Comparison of ENCODE assay signal across 29 cellular contexts in genomic region chr18:25493401-25493800, GRCh38.
"Had no signal": no experiment of that assay in that cellular context is flagged by ENCODE, and none has a peak within 500 bp of the region (broad histone marks: within the 10 kb centered on the region; RNA-seq: fewer than 3 reads in every experiment).

No MANE protein-coding gene starts in this region.

- H3K27ac Mint-ChIP-seq: stimulated activated effector memory CD8-positive, alpha-beta T cell treated with anti-CD3 and anti-CD28 coated beads, Interleukin-12 subunit alpha, Interleukin-12 subunit beta, amount 100 ng/mL, for 72 hours; stimulated activated memory B cell treated with anti-CD40 and anti-IgM and Interleukin-4, amounts not matched to agents 10 μg/mL and 1 μg/mL and 100 μg/mL, for 72 hours; stimulated activated naive B cell treated with anti-CD40 and anti-IgM and Interleukin-4, amounts not matched to agents 10 μg/mL and 1 μg/mL and 100 μg/mL, for 72 hours; stimulated activated naive CD8-positive, alpha-beta T cell treated with anti-CD3 and anti-CD28 coated beads, Interleukin-15, amount 100 ng/mL, for 72 hours; stimulated activated naive CD8-positive, alpha-beta T cell treated with anti-CD3 and anti-CD28 coated beads, Interleukin-15, Interleukin-2, amounts not matched to agents 100 ng/mL and 50 ng/mL, for 24 hours; type B pancreatic cell had no signal

- H3K9me3 ChIP-seq: suprapubic skin, testis, thoracic aorta, thyroid gland, upper lobe of left lung, upper lobe of right lung, uterus, vagina had no signal

- H3K27me3 ChIP-seq: stomach, suprapubic skin, testis, thyroid gland, tibial artery, tibial nerve, transverse colon, upper lobe of left lung, upper lobe of right lung, uterus, vagina had no signal

- H3K4me1 ChIP-seq: stomach, suprapubic skin, testis, thyroid gland, tibial artery, tibial nerve, upper lobe of left lung, upper lobe of right lung, uterus, vagina had no signal

- H3K36me3 Mint-ChIP-seq: stimulated activated effector memory CD8-positive, alpha-beta T cell treated with anti-CD3 and anti-CD28 coated beads, Interleukin-12 subunit alpha, Interleukin-12 subunit beta, amount 100 ng/mL, for 72 hours; stimulated activated memory B cell treated with anti-CD40 and anti-IgM and Interleukin-4, amounts not matched to agents 10 μg/mL and 1 μg/mL and 100 μg/mL, for 72 hours; type B pancreatic cell had no signal

- H3K27ac ChIP-seq: stomach, suprapubic skin, testis, thoracic aorta, thyroid gland, tibial artery, tibial nerve, transverse colon, upper lobe of left lung, upper lobe of right lung, uterus, vagina had no signal

- DNase-seq: stimulated activated CD4-positive, alpha-beta T cell treated with anti-CD3 and anti-CD28 coated beads, Interleukin-2, amount 100 ng/mL, for 48 hours; stimulated activated CD4-positive, alpha-beta T cell treated with anti-CD3 and anti-CD28 coated beads, Interleukin-4, amount 100 ng/mL, for 1 hour; stimulated activated CD4-positive, alpha-beta T cell treated with anti-CD3 and anti-CD28 coated beads, Interleukin-4, amount 100 ng/mL, for 24 hours; stimulated activated CD4-positive, alpha-beta T cell treated with anti-CD3 and anti-CD28 coated beads, Interleukin-4, amount 100 ng/mL, for 4 hours; stimulated activated CD8-positive, alpha-beta memory T cell treated with anti-CD3 and anti-CD28 coated beads, Interleukin-4, amount 100 ng/mL, for 48 hours; stimulated activated naive B cell treated with anti-CD40 and anti-IgM and Interleukin-4, amounts not matched to agents 10 μg/mL and 1 μg/mL and 100 μg/mL, for 72 hours; stimulated activated naive CD4-positive, alpha-beta T cell; stimulated activated naive CD4-positive, alpha-beta T cell treated with Interleukin-2 at 50 U/mL for 16 hours; stimulated activated naive CD8-positive, alpha-beta T cell treated with anti-CD3 and anti-CD28 coated beads, Interleukin-15, amount 100 ng/mL, for 72 hours; stimulated activated naive CD8-positive, alpha-beta T cell treated with anti-CD3 and anti-CD28 coated beads, Interleukin-15, Interleukin-2, amounts not matched to agents 100 U/mL and 50 U/mL, for 24 hours; stomach; substantia nigra; testis; thyroid gland; tibial artery; transverse colon; trophoblast cell; upper lobe of left lung; upper lobe of right lung; uterus had no signal

- ATAC-seq: stimulated activated effector memory CD8-positive, alpha-beta T cell treated with anti-CD3 and anti-CD28 coated beads, Interleukin-12 subunit alpha, Interleukin-12 subunit beta, amount 100 ng/mL, for 72 hours; stimulated activated memory B cell treated with anti-CD40 and anti-IgM and Interleukin-4, amounts not matched to agents 10 μg/mL and 1 μg/mL and 100 μg/mL, for 72 hours; stimulated activated naive B cell treated with anti-CD40 and anti-IgM and Interleukin-4, amounts not matched to agents 10 μg/mL and 1 μg/mL and 100 μg/mL, for 72 hours; stimulated activated naive CD8-positive, alpha-beta T cell treated with anti-CD3 and anti-CD28 coated beads, Interleukin-15, amount 100 ng/mL, for 72 hours; stimulated activated naive CD8-positive, alpha-beta T cell treated with anti-CD3 and anti-CD28 coated beads, Interleukin-15, Interleukin-2, amounts not matched to agents 100 U/mL and 50 U/mL, for 24 hours; upper lobe of right lung had no signal

- FAIRE-seq: urothelium cell line had no signal

- H3K4me3 ChIP-seq: stomach, suprapubic skin, testis, thoracic aorta, thyroid gland, tibial artery, tibial nerve, transverse colon, upper lobe of left lung, upper lobe of right lung, uterus, vagina had no signal

- H3K36me3 ChIP-seq: stomach, suprapubic skin, thoracic aorta, thyroid gland, tibial artery, tibial nerve, transverse colon, upper lobe of left lung, upper lobe of right lung, uterus, vagina had no signal
